Comparison of ENCODE assay signal across 9 cellular contexts in the genomic region with DNA sequence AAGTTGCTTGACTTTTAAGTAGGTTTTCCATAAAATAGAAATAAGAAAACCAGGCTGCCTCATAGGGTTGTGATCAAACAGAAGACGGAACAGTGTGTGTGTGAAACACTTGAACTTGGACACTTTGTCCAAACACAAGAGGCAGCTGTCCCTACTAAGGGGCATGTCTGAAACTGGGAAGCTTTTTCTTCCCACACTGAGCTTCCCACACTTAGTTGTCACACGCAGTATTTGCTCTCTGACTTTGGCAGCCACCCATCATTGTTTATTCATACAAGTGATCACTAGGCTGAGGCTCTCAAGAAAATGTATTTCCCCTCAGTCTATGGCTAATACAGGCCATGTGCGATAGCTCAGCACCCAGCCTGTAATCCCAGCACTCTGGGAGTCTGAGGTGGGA. TPM values are rescaled to one million over a fixed set of nuclear protein-coding genes. Genes with fewer than 3 reads are reported as not detected.
DNase-seq lines count a peak whose midpoint lies in the region; ATAC-seq and TF ChIP-seq lines count a peak whose summit lies in the region.
"Had no signal": no experiment of that assay in that cellular context is flagged by ENCODE, and none has a peak within 500 bp of the region (broad histone marks: within the 10 kb centered on the region; RNA-seq: fewer than 3 reads in every experiment).

No MANE protein-coding gene starts in this region.

- CTCF ChIA-PET in activated CD4-positive, alpha-beta T cell treated with anti-CD3 and anti-CD28 coated beads, Interleukin-2, amount 10 ng/mL, durations not matched to agents 7 days and 5 days (lab: Charles Lee): interaction anchor here (1.0 to 1.6 kb wide), 2 partner anchors 34 to 35 kb away, joined by 3 to 4 read pairs; no protein-coding TSS in a partner anchor

- TF ChIP-seq CTCF in endothelial cell (IDR thresholded peaks at IDR 0.05; ENCODE audit: unreplicated experiment): no peak

- no peaks in the 10 kb centered on the region for H3K9me3 Mint-ChIP-seq in activated CD4-positive, alpha-beta T cell treated with anti-CD3 and anti-CD28 coated beads, Interleukin-2, amount 10 ng/mL, durations not matched to agents 7 days and 5 days
- H3K9me3 Mint-ChIP-seq in endothelial cell (ENCODE audit: unreplicated experiment): no peaks in the 10 kb centered on the region

- H3K4me1 Mint-ChIP-seq in activated CD4-positive, alpha-beta T cell treated with anti-CD3 and anti-CD28 coated beads, Interleukin-2, amount 10 ng/mL, durations not matched to agents 7 days and 5 days: peaks cover 30% of the 10 kb centered on the region
- H3K4me1 Mint-ChIP-seq in endothelial cell (ENCODE audit: unreplicated experiment): peaks cover 19% of the 10 kb centered on the region

- H3K27me3 Mint-ChIP-seq in activated CD4-positive, alpha-beta T cell treated with anti-CD3 and anti-CD28 coated beads, Interleukin-2, amount 10 ng/mL, durations not matched to agents 7 days and 5 days: peaks cover 19% of the 10 kb centered on the region
- H3K27me3 Mint-ChIP-seq in endothelial cell (ENCODE audit: unreplicated experiment): peaks cover 15% of the 10 kb centered on the region

- POLR2A ChIA-PET in activated CD4-positive, alpha-beta T cell treated with anti-CD3 and anti-CD28 coated beads, Interleukin-2, amount 10 ng/mL, durations not matched to agents 7 days and 5 days (lab: Charles Lee): no interaction called here

- DNase-seq in activated CD4-positive, alpha-beta T cell treated with anti-CD3 and anti-CD28 coated beads, Interleukin-2, amount 10 ng/mL, durations not matched to agents 7 days and 5 days: no peak
- no peak for DNase-seq in activated CD4-positive, alpha-beta T cell treated with anti-CD3 and anti-CD28 coated beads for 4 hours
- DNase-seq in endothelial cell (ENCODE audit: low spot score) (no peak), mucosa of gallbladder (ENCODE audit: low spot score) (peak; percentile 73), HuH-7 (ENCODE audit: low spot score) (no peak), Kasumi-1 (lab: John Stamatoyannopoulos, UW) (no peak)
- DNase-seq: stimulated activated naive CD8-positive, alpha-beta T cell treated with anti-CD3 and anti-CD28 coated beads, Interleukin-15, Interleukin-2, amounts not matched to agents 100 U/mL and 50 U/mL, for 24 hours had no signal

- H3K36me3 Mint-ChIP-seq in activated CD4-positive, alpha-beta T cell treated with anti-CD3 and anti-CD28 coated beads, Interleukin-2, amount 10 ng/mL, durations not matched to agents 7 days and 5 days (ENCODE audit: low read depth): peaks cover 5% of the 10 kb centered on the region
- no peaks in the 10 kb centered on the region for H3K36me3 Mint-ChIP-seq in endothelial cell (ENCODE audit: low read depth, unreplicated experiment)

- H3K4me3 Mint-ChIP-seq in activated CD4-positive, alpha-beta T cell treated with anti-CD3 and anti-CD28 coated beads, Interleukin-2, amount 10 ng/mL, durations not matched to agents 7 days and 5 days: no peak overlapping the region
- H3K4me3 Mint-ChIP-seq in endothelial cell (ENCODE audit: unreplicated experiment): no peak overlapping the region

- H3K27ac Mint-ChIP-seq in activated CD4-positive, alpha-beta T cell treated with anti-CD3 and anti-CD28 coated beads, Interleukin-2, amount 10 ng/mL, durations not matched to agents 7 days and 5 days: peak overlapping the region; percentile 74
- peak overlapping the region; percentile 64 for H3K27ac Mint-ChIP-seq in endothelial cell (ENCODE audit: unreplicated experiment)

- no peak for ATAC-seq in GM18873 (IDR thresholded peaks at IDR 0.05; ENCODE audit: low FRiP score, unreplicated experiment)
- ATAC-seq in GM18868 (IDR thresholded peaks at IDR 0.05; ENCODE audit: unreplicated experiment): no peak
- ATAC-seq: stimulated activated naive CD8-positive, alpha-beta T cell treated with anti-CD3 and anti-CD28 coated beads, Interleukin-15, Interleukin-2, amounts not matched to agents 100 U/mL and 50 U/mL, for 24 hours had no signal

RNA-seq across cellular contexts. Expression of a gene that starts 1.2 kb away (rescaled TPM):
- under 1 TPM; 0.25 to 0.27 TPM for total RNA-seq in activated CD4-positive, alpha-beta T cell treated with anti-CD3 and anti-CD28 coated beads, Interleukin-2, amount 10 ng/mL, durations not matched to agents 7 days and 5 days
- total RNA-seq in endothelial cell (ENCODE audit: unreplicated experiment) (not detected), mucosa of gallbladder (0.26 TPM)

RNA-seq across cellular contexts. Expression of a gene that starts 34.4 kb away (rescaled TPM):
- 10 to 100 TPM; 97.2 to 97.4 TPM for total RNA-seq in activated CD4-positive, alpha-beta T cell treated with anti-CD3 and anti-CD28 coated beads, Interleukin-2, amount 10 ng/mL, durations not matched to agents 7 days and 5 days
- total RNA-seq in endothelial cell (ENCODE audit: unreplicated experiment) (101 TPM), mucosa of gallbladder (880 TPM)
